ENCODE assay signal across 13 cellular contexts in genomic region chr5:74296685-74297084, GRCh38.
DNase-seq lines count a peak whose midpoint lies in the region; ATAC-seq and TF ChIP-seq lines count a peak whose summit lies in the region.
"Had no signal": no experiment of that assay in that cellular context is flagged by ENCODE, and none has a peak within 500 bp of the region (broad histone marks: within the 10 kb centered on the region; RNA-seq: fewer than 3 reads in every experiment).

No MANE protein-coding gene starts in this region.

- H3K27me3 ChIP-seq in brain microvascular endothelial cell (replicated peaks) (no peaks in the 10 kb centered on the region), right cardiac atrium (ENCODE audit: control insufficient read depth, insufficient read depth) (no peaks in the 10 kb centered on the region)
- H3K27me3 ChIP-seq: gastrocnemius medialis, tibial artery had no signal

- H3K4me3 ChIP-seq in brain microvascular endothelial cell (ENCODE audit: low read depth, low read length) (no peak overlapping the region), right cardiac atrium (ENCODE audit: low read length) (no peak overlapping the region)
- H3K4me3 ChIP-seq: gastrocnemius medialis, tibial artery had no signal

- H3K9me3 ChIP-seq in right cardiac atrium (ENCODE audit: control insufficient read depth, low read length), result no peaks in the 10 kb centered on the region
- H3K9me3 ChIP-seq: gastrocnemius medialis, tibial artery had no signal

- in situ Hi-C loops in brain microvascular endothelial cell (cut with HindIII; ENCODE audit: low pct_ligation_motif_present, low sequenced_read_pairs), result no loop called here

- no peak overlapping the region for H3K27ac ChIP-seq in brain microvascular endothelial cell
- no peak overlapping the region for H3K27ac ChIP-seq in right cardiac atrium (ENCODE audit: low read length)
- H3K27ac ChIP-seq: gastrocnemius medialis, tibial artery had no signal

- no peak for TF ChIP-seq CTCF in brain microvascular endothelial cell (IDR thresholded peaks at IDR 0.05; ENCODE audit: low read depth, low read length, missing control alignments)

- 21% methylated on average over 6 of the region's 6 CpGs for WGBS in right cardiac atrium

- no peaks in the 10 kb centered on the region for H3K4me1 ChIP-seq in right cardiac atrium (ENCODE audit: control insufficient read depth, insufficient read depth, low read length)

- intact Hi-C loops in left cardiac atrium (cut with DNase I), result loop anchor here in 1 of 2 donors (5.0 kb wide), 1 partner anchor 341 kb away; no protein-coding TSS in a partner anchor
- intact Hi-C loops in cardiac septum (cut with DNase I), result no loop called here
- intact Hi-C loops in right cardiac atrium (cut with DNase I), result no loop called here

- ATAC-seq in left cardiac atrium (peak; percentile 12 to 61), right cardiac atrium (peak; percentile 65 to 73), GM21723 (IDR thresholded peaks at IDR 0.05; ENCODE audit: unreplicated experiment) (no peak)
- ATAC-seq: activated T-cell treated with anti-CD3 and anti-CD28 coated beads, Interleukin-2, amount 50 U/mL, for 4 hours; PC-3 had no signal

- peak; percentile 43 for DNase-seq in left cardiac atrium
- no peak for DNase-seq in cardiac septum (ENCODE audit: low spot score)
- DNase-seq in brain microvascular endothelial cell, result peak; percentile 71
- DNase-seq in right cardiac atrium, result peak in 2 of 3 donors; percentile 43 to 65
- no peak for DNase-seq in 8988T
- no peak for DNase-seq in GF-D8 (lab: John Stamatoyannopoulos, UW)
- DNase-seq in NCI-H187 treated with DMSO at 0.1 percent for 48 hours (lab: John Stamatoyannopoulos, UW), result no peak
- DNase-seq: activated T-cell treated with anti-CD3 and anti-CD28 coated beads, Interleukin-2, amount 50 U/mL, for 4 hours; gastrocnemius medialis; PC-3; T-helper 1 cell; tibial artery had no signal

- H3K36me3 ChIP-seq in brain microvascular endothelial cell (replicated peaks), result no peaks in the 10 kb centered on the region
- H3K36me3 ChIP-seq: gastrocnemius medialis, tibial artery had no signal

Comparison
In these comparisons a context has a peak if more than half of its experiments do, and no peak if none do; other contexts are left out.
1. DNase-seq: peak in left cardiac atrium (single experiment), brain microvascular endothelial cell (single experiment) and right cardiac atrium (2 of 3); none in cardiac septum (single experiment), 8988T (single experiment), GF-D8 (single experiment) and NCI-H187 treated with DMSO at 0.1 percent for 48 hours (single experiment).